In the genomic region with DNA sequence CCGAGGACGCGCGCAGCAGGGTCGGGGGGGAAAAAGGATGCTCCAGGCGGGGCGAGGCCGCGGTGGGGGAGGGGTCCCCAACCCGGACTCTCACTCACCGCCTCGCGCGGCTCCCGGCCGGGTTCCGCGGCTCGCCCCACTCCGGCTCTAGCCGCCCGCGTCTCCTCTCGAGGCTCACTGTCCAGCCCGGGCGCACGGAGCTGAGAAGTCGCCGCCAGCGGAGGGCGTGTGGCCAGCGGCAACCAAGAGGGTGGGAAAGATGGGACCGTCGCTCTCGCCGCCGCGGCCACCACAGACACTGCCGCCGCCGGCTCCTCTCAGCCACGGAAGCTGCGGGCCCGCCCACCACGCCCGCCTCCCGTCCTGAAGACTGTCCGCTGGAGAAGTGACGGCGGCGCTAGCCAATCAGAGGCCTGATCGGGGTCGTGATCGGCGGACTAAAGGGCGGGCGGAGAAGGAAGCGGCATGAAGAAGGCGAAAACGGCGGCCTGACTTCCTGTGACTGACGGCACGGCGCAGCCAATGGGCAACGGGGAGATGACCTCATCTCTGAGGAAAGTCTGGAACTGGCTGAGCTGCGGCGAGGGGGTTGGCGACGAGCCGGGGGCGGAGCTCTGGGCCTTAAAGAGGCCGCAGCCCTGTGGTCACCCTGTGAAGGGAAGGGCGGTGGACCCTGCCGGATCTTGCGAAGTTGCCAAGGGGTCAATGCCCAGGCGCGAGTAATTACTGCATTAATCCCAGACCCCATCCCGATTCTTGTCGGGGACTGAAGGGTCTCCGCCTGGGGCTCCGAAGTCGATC, we compare ENCODE assay signal across 8 cellular contexts.
DNase-seq lines count a peak whose midpoint lies in the region; ATAC-seq lines count a peak whose summit lies in the region.

A gene (minus strand): TSS at position 340 of the 801 bp plus-strand sequence.

- DNase-seq in C1 segment of cervical spinal cord (lab: John Stamatoyannopoulos, UW) (peak; percentile 89 to 100 (median 99)), NCI-H748 treated with DMSO at 0.1 percent for 48 hours (lab: John Stamatoyannopoulos, UW) (peak; percentile 94), dedifferentiated amniotic fluid mesenchymal stem cell (ENCODE audit: extremely low spot score) (peak; percentile 99), left kidney (ENCODE audit: low read depth, low spot score) (peak; percentile 100)
- peak; percentile 95 to 99 for DNase-seq in activated CD4-positive, alpha-beta T cell treated with anti-CD3 and anti-CD28 coated beads, Interleukin-2, amount 50 U/mL, for 24 hours (ENCODE audit: low read depth in 1 of 2, low spot score in 1 of 2)
- DNase-seq in stimulated activated CD4-positive, alpha-beta T cell treated with anti-CD3 and anti-CD28 coated beads, Interleukin-2, amount 100 ng/mL, for 24 hours, result peak; percentile 99 to 100

- peak; percentile 93 for ATAC-seq in GM19372 (IDR thresholded peaks at IDR 0.05; ENCODE audit: low read depth, unreplicated experiment)
- ATAC-seq in HG03558 (IDR thresholded peaks at IDR 0.05; ENCODE audit: extremely low read depth, unreplicated experiment), result peak; percentile 81

Comparison
In these comparisons a context has a peak if more than half of its experiments do, and no peak if none do; other contexts are left out.
1. Peak in every context shown above with its lines: DNase-seq and ATAC-seq.